21 cellular contexts compared by ENCODE assay signal in genomic region chr5:75824323-75824722, GRCh38.
"Had no signal": no experiment of that assay in that cellular context is flagged by ENCODE, and none has a peak within 500 bp of the region (broad histone marks: within the 10 kb centered on the region; RNA-seq: fewer than 3 reads in every experiment).

No MANE protein-coding gene starts in this region.

- H3K4me1 Mint-ChIP-seq: activated CD4-positive, alpha-beta T cell treated with anti-CD3 and anti-CD28 coated beads, Interleukin-2, amount 10 ng/mL, durations not matched to agents 7 days and 5 days; nephron had no signal

- H3K79me2 ChIP-seq: parathyroid adenoma had no signal

- H3K36me3 Mint-ChIP-seq: activated naive CD4-positive, alpha-beta T cell treated with anti-CD3 and anti-CD28 coated beads, Interleukin-2, amount 50 U/mL, for 72 hours; type B pancreatic cell had no signal

- H3K4me3 Mint-ChIP-seq: activated CD4-positive, alpha-beta T cell treated with anti-CD3 and anti-CD28 coated beads, Interleukin-2, amount 10 ng/mL, durations not matched to agents 7 days and 5 days; activated CD8-positive, alpha-beta T cell treated with anti-CD3 and anti-CD28 coated beads, Interleukin-2, amount 10 ng/mL, durations not matched to agents 7 days and 5 days; nephron; type B pancreatic cell had no signal

- H3K9me3 ChIP-seq: adrenal gland, breast epithelium, right lobe of liver had no signal

- H2AFZ ChIP-seq: parathyroid adenoma had no signal

- H3K9ac ChIP-seq: parathyroid adenoma had no signal

- H3K27ac Mint-ChIP-seq: activated CD4-positive, alpha-beta T cell treated with anti-CD3 and anti-CD28 coated beads, Interleukin-2, amount 10 ng/mL, durations not matched to agents 7 days and 5 days; activated CD8-positive, alpha-beta T cell treated with anti-CD3 and anti-CD28 coated beads, Interleukin-2, amount 10 ng/mL, durations not matched to agents 7 days and 5 days; activated naive CD4-positive, alpha-beta T cell treated with anti-CD3 and anti-CD28 coated beads, Interleukin-2, amount 50 U/mL, for 72 hours; nephron; type B pancreatic cell had no signal

- DNase-seq: activated CD4-positive, alpha-beta T cell treated with anti-CD3 and anti-CD28 coated beads, Interleukin-2, amount 10 ng/mL, durations not matched to agents 7 days and 5 days; activated CD8-positive, alpha-beta T cell treated with anti-CD3 and anti-CD28 coated beads, Interleukin-2, amount 10 ng/mL, durations not matched to agents 7 days and 5 days; activated effector memory CD4-positive, alpha-beta T cell treated with anti-CD3 and anti-CD28 coated beads, Interleukin-2, amount 50 U/mL, for 16 hours; activated T-cell treated with anti-CD3 and anti-CD28 coated beads, Interleukin-2, amount 50 U/mL, for 48 hours; adrenal gland; erythroblast; foreskin melanocyte; hypothalamus; left lung; midbrain; right lobe of liver; small intestine; stimulated activated CD4-positive, alpha-beta T cell treated with anti-CD3 and anti-CD28 coated beads, Interleukin-15, amount 100 ng/mL, for 24 hours; stimulated activated CD4-positive, alpha-beta T cell treated with anti-CD3 and anti-CD28 coated beads, Interleukin-2, amount 100 ng/mL, for 48 hours; stomach had no signal

- H3K27ac ChIP-seq: adrenal gland, breast epithelium, coronary artery, left lung, parathyroid adenoma, right lobe of liver, stomach had no signal

- ATAC-seq: activated CD8-positive, alpha-beta T cell treated with anti-CD3 and anti-CD28 coated beads, Interleukin-2, amount 10 ng/mL, durations not matched to agents 7 days and 5 days; activated naive CD4-positive, alpha-beta T cell treated with anti-CD3 and anti-CD28 coated beads, Interleukin-2, amount 50 U/mL, for 72 hours; left lung; right lobe of liver had no signal

- H3K4me3 ChIP-seq: adrenal gland, breast epithelium, coronary artery, left lung, right lobe of liver, stomach had no signal

- H3K4me1 ChIP-seq: adrenal gland, breast epithelium, left lung, parathyroid adenoma, right lobe of liver, stomach had no signal

- H3K27me3 ChIP-seq: adrenal gland, breast epithelium, left lung, right lobe of liver, stomach had no signal

- H3K36me3 ChIP-seq: adrenal gland, breast epithelium, left lung, right lobe of liver, stomach had no signal

- H3K9me3 Mint-ChIP-seq: activated CD4-positive, alpha-beta T cell treated with anti-CD3 and anti-CD28 coated beads, Interleukin-2, amount 10 ng/mL, durations not matched to agents 7 days and 5 days; activated naive CD4-positive, alpha-beta T cell treated with anti-CD3 and anti-CD28 coated beads, Interleukin-2, amount 50 U/mL, for 72 hours; nephron; type B pancreatic cell had no signal
